In the genomic region with DNA sequence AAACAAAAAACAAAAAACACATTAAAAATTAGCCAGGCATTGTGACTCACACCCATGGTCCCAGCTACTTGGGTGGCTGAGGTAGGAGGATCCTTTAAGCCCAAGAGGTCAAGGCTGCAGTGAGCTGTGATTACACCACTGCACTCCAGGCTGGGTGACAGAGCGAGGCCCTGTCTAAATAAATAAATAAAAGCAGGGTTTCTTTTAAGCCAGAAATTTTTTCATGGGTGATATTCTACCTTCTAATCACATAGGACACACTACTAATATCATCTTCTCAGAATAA, we compare ENCODE assay signal across 10 cellular contexts. TPM values are rescaled to one million over a fixed set of nuclear protein-coding genes. Genes with fewer than 3 reads are reported as not detected.
DNase-seq lines count a peak whose midpoint lies in the region; ATAC-seq, FAIRE-seq and TF ChIP-seq lines count a peak whose summit lies in the region.
"Had no signal": no experiment of that assay in that cellular context is flagged by ENCODE, and none has a peak within 500 bp of the region (broad histone marks: within the 10 kb centered on the region; RNA-seq: fewer than 3 reads in every experiment).

No MANE protein-coding gene starts in this region.

- H3K9ac ChIP-seq in colonic mucosa (ENCODE audit: low read depth in 2 of 2, low read length in 2 of 2) (peak overlapping the region in 1 of 2 donors; percentile 1), HepG2 (ENCODE audit: insufficient read depth, low read depth, low read length) (no peak overlapping the region)

- BruUV-seq in HepG2 (replicated peaks; lab: Mats Ljungman, UMichigan) = no TSS peak

- intact Hi-C loops in colonic mucosa (cut with DNase I) (no loop called here), HepG2 (cut with micrococcal nuclease; ENCODE audit: unreplicated experiment) (no loop called here), transverse colon (cut with DNase I; ENCODE audit: low total_unique reads) (no loop called here)

- in situ Hi-C loops in HepG2 (cut with HindIII; ENCODE audit: extremely low pct_ligation_motif_present, low pct_unique_long_range_greater_than_20kb) = no loop called here
- in situ Hi-C loops in transverse colon (cut with MboI; ENCODE audit: low pct_ligation_motif_present in 1 of 4, low pct_unique_long_range_greater_than_20kb in 1 of 4, low sequenced_read_pairs in 3 of 4) = no loop called here

- CTCF ChIA-PET in HepG2 (lab: Yijun Ruan, JAX; ENCODE audit: low intra/inter-chr PET ratio, low total read pairs) = no interaction called here

- ATAC-seq in HepG2 (peak; percentile 84), HG03571 (IDR thresholded peaks at IDR 0.05; ENCODE audit: unreplicated experiment) (no peak), HG02678 (IDR thresholded peaks at IDR 0.05; ENCODE audit: unreplicated experiment) (no peak)

- TF ChIP-seq CTCF in colonic mucosa (IDR thresholded peaks at IDR 0.05) (no peak), HepG2 (CRISPR knock-in tag; IDR thresholded peaks at IDR 0.05) (no peak), transverse colon (IDR thresholded peaks at IDR 0.05) (no peak)

- H3K4me3 ChIP-seq in colonic mucosa = no peak overlapping the region
- H3K4me3 ChIP-seq in HepG2 (replicated peaks in 1 of 3; ENCODE audit: insufficient read depth in 1 of 3, low read depth in 2 of 3, low read length in 3 of 3) = no peak overlapping the region
- peak overlapping the region in 1 of 4 donors; percentile 28 for H3K4me3 ChIP-seq in transverse colon

- no peaks in the 10 kb centered on the region for H3K9me3 ChIP-seq in colonic mucosa
- no peaks in the 10 kb centered on the region for H3K9me3 ChIP-seq in HepG2 (ENCODE audit: low read length)
- H3K9me3 ChIP-seq in transverse colon = no peaks in the 10 kb centered on the region

- H3K4me2 ChIP-seq in HepG2 (ENCODE audit: low read depth, low read length) = peak overlapping the region; percentile 13; the same call in 1 of the 2 replicates

- H3K27ac ChIP-seq in colonic mucosa (peak overlapping the region; percentile 62), HepG2 (ENCODE audit: extremely low read length, insufficient read depth, low read length) (no peak overlapping the region), transverse colon (peak overlapping the region; percentile 83 to 86 (median 84))

- TF ChIP-seq RAD21 in HepG2 (CRISPR knock-in tag; IDR thresholded peaks at IDR 0.05) = no peak

- TF ChIP-seq EP300 in HepG2 (IDR thresholded peaks at IDR 0.05; ENCODE audit: low read depth in 2 of 2, low read length in 2 of 2) = no peak
- no peak for TF ChIP-seq EP300 in HepG2 (CRISPR knock-in tag; IDR thresholded peaks at IDR 0.05; ENCODE audit: borderline replicate concordance)
- no peak for TF ChIP-seq EP300 in transverse colon (IDR thresholded peaks at IDR 0.05; ENCODE audit: low read depth)

- peak; percentile 60 for FAIRE-seq in HepG2 (lab: Jason Lieb, UNC)

- H3K4me1 ChIP-seq in colonic mucosa (peaks cover 15% of the 10 kb centered on the region), HepG2 (ENCODE audit: insufficient read depth, low read length) (peaks cover 29% of the 10 kb centered on the region), transverse colon (peaks cover 38 to 62% (median 45%) of the 10 kb centered on the region in 4 donors)

- no peaks in the 10 kb centered on the region for H3K27me3 ChIP-seq in colonic mucosa
- no peaks in the 10 kb centered on the region for H3K27me3 ChIP-seq in HepG2 (ENCODE audit: control insufficient read depth in 1 of 2, insufficient read depth in 2 of 2, low read length in 2 of 2)
- H3K27me3 ChIP-seq in transverse colon = no peaks in the 10 kb centered on the region

- peak; percentile 61 for DNase-seq in M059J (ENCODE audit: low read depth)
- DNase-seq in colonic mucosa = peak; percentile 56
- peak; percentile 60 for DNase-seq in HepG2 (ENCODE audit: low spot score)
- peak; percentile 29 for DNase-seq in transverse colon
- DNase-seq in NCI-H524 treated with DMSO at 0.1 percent for 48 hours (lab: John Stamatoyannopoulos, UW) = no peak
- DNase-seq: activated CD4-positive, CD25-positive, alpha-beta regulatory T cell; activated effector memory CD4-positive, alpha-beta T cell treated with Interleukin-2 at 50 U/mL for 16 hours; cortex of kidney had no signal

- WGBS in HepG2 (ENCODE audit: low lambda C conversion rate) = 12% methylated on average over 1 of the region's 1 CpG
- WGBS in transverse colon (ENCODE audit: low coverage in 1 of 2), 2 donors = 40 to 46% methylated on average over 1 of the region's 1 CpG

- no peaks in the 10 kb centered on the region for H4K20me1 ChIP-seq in HepG2 (ENCODE audit: insufficient read depth, low read length)

- TF ChIP-seq POLR2A in HepG2 (IDR thresholded peaks at IDR 0.05; ENCODE audit: insufficient read depth in 1 of 2, low read depth in 2 of 2, low read length in 2 of 2) = no peak
- TF ChIP-seq POLR2A in transverse colon (IDR thresholded peaks at IDR 0.05) = no peak

- no peak overlapping the region for H2AFZ ChIP-seq in HepG2 (ENCODE audit: low read length)

- POLR2A ChIA-PET in HepG2 (lab: Yijun Ruan, JAX) = interaction anchor here (1.1 to 1.9 kb wide), 4 partner anchors 14 to 86 kb away, joined by 3 to 10 read pairs (median 4); a partner anchor contains a TSS

- H3K79me2 ChIP-seq in HepG2 (ENCODE audit: insufficient read depth, low read length) = no peaks in the 10 kb centered on the region

- H3K36me3 ChIP-seq in colonic mucosa = no peaks in the 10 kb centered on the region
- no peaks in the 10 kb centered on the region for H3K36me3 ChIP-seq in HepG2 (replicated peaks in 1 of 2; ENCODE audit: control insufficient read depth in 1 of 2, insufficient read depth in 2 of 2, low read length in 2 of 2)
- no peaks in the 10 kb centered on the region for H3K36me3 ChIP-seq in transverse colon

TF ChIP-seq in HepG2, 621 proteins besides CTCF, POLR2A, EP300 and RAD21 (continues in another document):
- TF ChIP-seq FOSL2 (CRISPR knock-in tag; IDR thresholded peaks at IDR 0.05) (peak; percentile 87), ZNF572 (CRISPR knock-in tag; IDR thresholded peaks at IDR 0.05) (no peak), SP5 (CRISPR knock-in tag; IDR thresholded peaks at IDR 0.05; ENCODE audit: borderline replicate concordance, low read depth) (0 out of 2 replicates have a peak, but pooled peaks have one; percentile 22), ZNF619 (CRISPR knock-in tag; IDR thresholded peaks at IDR 0.05) (no peak), NR2C2 (CRISPR knock-in tag; IDR thresholded peaks at IDR 0.05; ENCODE audit: borderline replicate concordance) (peak; percentile 27; the same call in 1 of the 2 replicates), NR2F6 (IDR thresholded peaks at IDR 0.05) (peak; percentile 74), NR2F6 (CRISPR knock-in tag; IDR thresholded peaks at IDR 0.05) (peak; percentile 85)
- TF ChIP-seq, protein P1, sequence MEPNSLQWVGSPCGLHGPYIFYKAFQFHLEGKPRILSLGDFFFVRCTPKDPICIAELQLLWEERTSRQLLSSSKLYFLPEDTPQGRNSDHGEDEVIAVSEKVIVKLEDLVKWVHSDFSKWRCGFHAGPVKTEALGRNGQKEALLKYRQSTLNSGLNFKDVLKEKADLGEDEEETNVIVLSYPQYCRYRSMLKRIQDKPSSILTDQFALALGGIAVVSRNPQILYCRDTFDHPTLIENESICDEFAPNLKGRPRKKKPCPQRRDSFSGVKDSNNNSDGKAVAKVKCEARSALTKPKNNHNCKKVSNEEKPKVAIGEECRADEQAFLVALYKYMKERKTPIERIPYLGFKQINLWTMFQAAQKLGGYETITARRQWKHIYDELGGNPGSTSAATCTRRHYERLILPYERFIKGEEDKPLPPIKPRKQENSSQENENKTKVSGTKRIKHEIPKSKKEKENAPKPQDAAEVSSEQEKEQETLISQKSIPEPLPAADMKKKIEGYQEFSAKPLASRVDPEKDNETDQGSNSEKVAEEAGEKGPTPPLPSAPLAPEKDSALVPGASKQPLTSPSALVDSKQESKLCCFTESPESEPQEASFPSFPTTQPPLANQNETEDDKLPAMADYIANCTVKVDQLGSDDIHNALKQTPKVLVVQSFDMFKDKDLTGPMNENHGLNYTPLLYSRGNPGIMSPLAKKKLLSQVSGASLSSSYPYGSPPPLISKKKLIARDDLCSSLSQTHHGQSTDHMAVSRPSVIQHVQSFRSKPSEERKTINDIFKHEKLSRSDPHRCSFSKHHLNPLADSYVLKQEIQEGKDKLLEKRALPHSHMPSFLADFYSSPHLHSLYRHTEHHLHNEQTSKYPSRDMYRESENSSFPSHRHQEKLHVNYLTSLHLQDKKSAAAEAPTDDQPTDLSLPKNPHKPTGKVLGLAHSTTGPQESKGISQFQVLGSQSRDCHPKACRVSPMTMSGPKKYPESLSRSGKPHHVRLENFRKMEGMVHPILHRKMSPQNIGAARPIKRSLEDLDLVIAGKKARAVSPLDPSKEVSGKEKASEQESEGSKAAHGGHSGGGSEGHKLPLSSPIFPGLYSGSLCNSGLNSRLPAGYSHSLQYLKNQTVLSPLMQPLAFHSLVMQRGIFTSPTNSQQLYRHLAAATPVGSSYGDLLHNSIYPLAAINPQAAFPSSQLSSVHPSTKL (CRISPR knock-in tag; IDR thresholded peaks at IDR 0.05) = peak; percentile 70

RNA-seq across cellular contexts. Expression of a gene that starts 14.2 kb away (rescaled TPM):
- 0.84 and 0.94 TPM in 2 replicates for total RNA-seq in M059J (2014; rRNA removed; shearing (Covaris generic))
- total RNA-seq in colonic mucosa (100 to 1,000 TPM in 1 of 2 donors, 10 to 100 TPM in 1; 62.6 to 132 TPM), HepG2 (2016; rRNA removed; fragmentation: Illumina TruSeq; extraction: Trizol) (4.8 and 12.1 TPM in 2 replicates), transverse colon (100 to 1,000 TPM; 146 to 192 (median 156) TPM)
- total RNA-seq in HepG2 (2016; cell fraction: cytosol; rRNA removed; fragmentation: Illumina TruSeq; extraction: Trizol; ENCODE audit: low read depth) = 0.97 and 1.0 TPM in 2 replicates
- total RNA-seq in HepG2 (2016; cell fraction: insoluble cytoplasmic fraction; rRNA removed; fragmentation: Illumina TruSeq; extraction: Trizol) = 3.3 and 10.0 TPM in 2 replicates
- total RNA-seq in HepG2 (2016; cell fraction: membrane; rRNA removed; fragmentation: Illumina TruSeq; extraction: Trizol) = 1.7 and 3.2 TPM in 2 replicates
- 20.3 and 24.1 TPM in 2 replicates for total RNA-seq in HepG2 (2016; cell fraction: nucleus; rRNA removed; fragmentation: Illumina TruSeq; extraction: Trizol)
- polyA plus RNA-seq in HepG2 (2011; rRNA removed) = 3.8 and 3.9 TPM in 2 replicates
- 2.1 and 2.3 TPM in 2 replicates for polyA plus RNA-seq in HepG2 (2011; cell fraction: cytosol; rRNA removed)
- polyA plus RNA-seq in HepG2 (2011; cell fraction: nucleus; rRNA removed) = 14.8 and 16.4 TPM in 2 replicates
- 4.0 and 4.8 TPM in 2 replicates for polyA plus RNA-seq in HepG2 (2012)
- polyA plus RNA-seq in HepG2 (2016; cell fraction: cytosol; fragmentation: Illumina TruSeq; extraction: Trizol; ENCODE audit: low read depth) = 0.19 and 0.84 TPM in 2 replicates
- polyA plus RNA-seq in HepG2 (2016; cell fraction: insoluble cytoplasmic fraction; fragmentation: Illumina TruSeq; extraction: Trizol; ENCODE audit: low read depth) = 2.5 and 3.2 TPM in 2 replicates
- 0.45 and 0.66 TPM in 2 replicates for polyA plus RNA-seq in HepG2 (2016; cell fraction: membrane; fragmentation: Illumina TruSeq; extraction: Trizol; ENCODE audit: low read depth)
- polyA plus RNA-seq in HepG2 (2016; cell fraction: nucleus; fragmentation: Illumina TruSeq; extraction: Trizol; ENCODE audit: insufficient read depth, low read depth) = 13.7 TPM in 2 replicates
- polyA minus RNA-seq in HepG2 (2011; rRNA and poly(A)+ RNA removed; ENCODE audit: low replicate concordance) = 7.7 and 11.4 TPM in 2 replicates
- polyA minus RNA-seq in HepG2 (2011; cell fraction: cytosol; rRNA and poly(A)+ RNA removed) = 4.8 and 7.2 TPM in 2 replicates
- polyA minus RNA-seq in HepG2 (2011; cell fraction: nucleus; rRNA and poly(A)+ RNA removed) = 30.3 and 30.4 TPM in 2 replicates
